ENCODE assay signal across 8 cellular contexts in the genomic region with DNA sequence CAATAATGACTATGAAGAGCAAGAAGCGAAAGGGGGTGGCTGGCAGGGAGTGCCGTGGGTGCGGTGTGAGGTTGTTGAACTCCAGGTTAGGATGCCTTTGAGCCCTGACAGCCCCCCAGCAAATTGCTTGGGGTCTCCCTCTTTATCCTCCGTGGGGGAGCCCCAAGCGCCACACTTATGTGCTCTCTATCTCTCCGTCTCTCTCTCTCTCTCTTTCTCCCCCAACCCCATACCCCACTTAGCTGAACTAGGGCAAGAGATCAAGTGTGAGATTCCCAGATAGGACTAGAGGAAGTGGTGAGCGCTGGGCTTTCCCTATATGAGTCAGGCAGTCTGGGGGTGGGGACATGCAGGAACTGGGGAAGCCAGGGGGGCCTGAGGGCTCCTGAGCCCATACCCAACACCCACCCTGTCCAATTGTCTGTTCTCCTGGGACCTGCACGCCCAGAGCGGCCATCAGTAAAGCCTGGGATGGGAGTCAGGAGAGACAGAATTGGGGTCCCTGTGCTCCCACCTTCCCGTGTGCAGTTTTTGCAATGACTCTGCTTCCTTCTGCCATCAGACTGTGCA. TPM values are rescaled to one million over a fixed set of nuclear protein-coding genes. Genes with fewer than 3 reads are reported as not detected.
DNase-seq lines count a peak whose midpoint lies in the region; ATAC-seq and TF ChIP-seq lines count a peak whose summit lies in the region.
"Had no signal": no experiment of that assay in that cellular context is flagged by ENCODE, and none has a peak within 500 bp of the region (broad histone marks: within the 10 kb centered on the region; RNA-seq: fewer than 3 reads in every experiment).

No MANE protein-coding gene starts in this region.

- no peak for TF ChIP-seq CTCF in Panc1 (IDR thresholded peaks at IDR 0.05)

- peak overlapping the region; percentile 71 for H3K27ac Mint-ChIP-seq in activated naive CD4-positive, alpha-beta T cell treated with anti-CD3 and anti-CD28 coated beads for 36 hours

- DNase-seq in Panc1 (ENCODE audit: low read depth, low spot score) (no peak), kidney glomerular epithelial cell (lab: John Stamatoyannopoulos, UW) (peak; percentile 69), iPS-NIHi7 (ENCODE audit: extremely low spot score) (no peak)
- peak; percentile 61 for DNase-seq in activated naive CD4-positive, alpha-beta T cell treated with anti-CD3 and anti-CD28 coated beads for 36 hours

- H3K9me3 ChIP-seq in Panc1 (ENCODE audit: control insufficient read depth, insufficient read depth, low read depth, low read length) (no peaks in the 10 kb centered on the region), subcutaneous abdominal adipose tissue (ENCODE audit: control insufficient read depth in 5 of 5, low read length in 5 of 5) (no peaks in the 10 kb centered on the region)

- peaks cover 11% of the 10 kb centered on the region for H3K36me3 Mint-ChIP-seq in activated naive CD4-positive, alpha-beta T cell treated with anti-CD3 and anti-CD28 coated beads for 36 hours (ENCODE audit: low read depth)

- H3K4me1 Mint-ChIP-seq in activated naive CD4-positive, alpha-beta T cell treated with anti-CD3 and anti-CD28 coated beads for 36 hours (ENCODE audit: low read depth) = peaks cover 47% of the 10 kb centered on the region

- H3K27ac ChIP-seq in Panc1 (ENCODE audit: low read length) (peak overlapping the region; percentile 76), subcutaneous abdominal adipose tissue (ENCODE audit: low read depth, low read length) (peak overlapping the region; percentile 61)

- no peaks in the 10 kb centered on the region for H3K27me3 Mint-ChIP-seq in activated naive CD4-positive, alpha-beta T cell treated with anti-CD3 and anti-CD28 coated beads for 36 hours (ENCODE audit: low read depth)

- no TSS peak for BruUV-seq in Panc1 (replicated peaks; lab: Mats Ljungman, UMichigan)

- no peaks in the 10 kb centered on the region for H3K9me3 Mint-ChIP-seq in activated naive CD4-positive, alpha-beta T cell treated with anti-CD3 and anti-CD28 coated beads for 36 hours

- H3K4me3 ChIP-seq in Panc1 (ENCODE audit: low read depth in 2 of 2, low read length in 2 of 2) (peak overlapping the region in 1 of 2 experiments; percentile 8; a peak in 1 of 4 replicates), subcutaneous abdominal adipose tissue (ENCODE audit: low read depth in 1 of 5, low read length in 5 of 5) (peak overlapping the region in 1 of 5 donors; percentile 13)

- H3K4me1 ChIP-seq in Panc1 (ENCODE audit: control insufficient read depth, insufficient read depth, low read length) = peaks cover 58% of the 10 kb centered on the region
- H3K4me1 ChIP-seq in subcutaneous abdominal adipose tissue (ENCODE audit: control insufficient read depth in 5 of 5, insufficient read depth in 5 of 5, low read length in 5 of 5) = peaks cover 7 to 82% (median 53%) of the 10 kb centered on the region in 5 donors

- intact Hi-C loops in Panc1 (cut with micrococcal nuclease; ENCODE audit: unreplicated experiment) = no loop called here
- intact Hi-C loops in activated naive CD4-positive, alpha-beta T cell treated with anti-CD3 and anti-CD28 coated beads for 36 hours (cut with micrococcal nuclease) = loop anchor here (1.0 to 10.0 kb wide), 4 partner anchors 8 to 547 kb away; a partner anchor contains a TSS

- ATAC-seq in GM21619 (IDR thresholded peaks at IDR 0.05; ENCODE audit: unreplicated experiment) (peak; percentile 42), Panc1 (peak; percentile 70), GM18870 (IDR thresholded peaks at IDR 0.05; ENCODE audit: unreplicated experiment) (no peak)

- no peaks in the 10 kb centered on the region for H3K36me3 ChIP-seq in Panc1 (ENCODE audit: control insufficient read depth, insufficient read depth, low read length)
- peaks cover 0 to 7% (median 0%) of the 10 kb centered on the region in 5 donors for H3K36me3 ChIP-seq in subcutaneous abdominal adipose tissue (ENCODE audit: control insufficient read depth in 5 of 5, insufficient read depth in 5 of 5, low read length in 5 of 5)

- H3K27me3 ChIP-seq in Panc1 (ENCODE audit: control insufficient read depth, insufficient read depth, low read length) (no peaks in the 10 kb centered on the region), subcutaneous abdominal adipose tissue (ENCODE audit: control insufficient read depth in 5 of 5, insufficient read depth in 4 of 5, low read length in 5 of 5) (no peaks in the 10 kb centered on the region)

- no peak overlapping the region for H3K9ac ChIP-seq in subcutaneous abdominal adipose tissue (ENCODE audit: low read length in 5 of 5)

- POLR2A ChIA-PET in Panc1 (lab: Charles Lee) = no interaction called here

- CTCF ChIA-PET in Panc1 (lab: Charles Lee) = interaction anchor here (0.6 kb wide), 2 partner anchors 94 to 226 kb away, joined by 3 to 4 read pairs; no protein-coding TSS in a partner anchor
- CTCF ChIA-PET in activated naive CD4-positive, alpha-beta T cell treated with anti-CD3 and anti-CD28 coated beads for 36 hours (lab: Charles Lee) = interaction anchor here (0.6 to 1.5 kb wide), 3 partner anchors 14 to 18 kb away, joined by 3 to 4 read pairs (median 4); no protein-coding TSS in a partner anchor

- no peak overlapping the region for H3K4me3 Mint-ChIP-seq in activated naive CD4-positive, alpha-beta T cell treated with anti-CD3 and anti-CD28 coated beads for 36 hours

- in situ Hi-C loops in Panc1 (cut with HindIII; ENCODE audit: low pct_unique_long_range_greater_than_20kb, low sequenced_read_pairs) = no loop called here

RNA-seq across cellular contexts. Expression of a gene that starts 7.8 kb away (rescaled TPM):
- 90.8 TPM for total RNA-seq in Panc1 (2021; ENCODE audit: unreplicated experiment)
- polyA plus RNA-seq in Panc1 (2012; ENCODE audit: insufficient read length) = 96.2 TPM
- total RNA-seq in activated naive CD4-positive, alpha-beta T cell treated with anti-CD3 and anti-CD28 coated beads for 36 hours = 10 to 100 TPM; 35.0 to 36.0 TPM

RNA-seq across cellular contexts. Expression of a gene that starts 20.8 kb away (rescaled TPM):
- total RNA-seq in Panc1 (2021; ENCODE audit: unreplicated experiment) = 1.1 TPM
- not detected for polyA plus RNA-seq in Panc1 (2012; ENCODE audit: insufficient read length)
- not detected for total RNA-seq in activated naive CD4-positive, alpha-beta T cell treated with anti-CD3 and anti-CD28 coated beads for 36 hours
- total RNA-seq: pulmonary artery endothelial cell had no signal

RNA-seq across cellular contexts. Expression of a gene that starts 39.1 kb away (rescaled TPM):
- 0.72 TPM for total RNA-seq in Panc1 (2021; ENCODE audit: unreplicated experiment)
- polyA plus RNA-seq in Panc1 (2012; ENCODE audit: insufficient read length) = not detected
- not detected for total RNA-seq in activated naive CD4-positive, alpha-beta T cell treated with anti-CD3 and anti-CD28 coated beads for 36 hours
- total RNA-seq: pulmonary artery endothelial cell had no signal

RNA-seq across cellular contexts. Expression of a gene that starts 58.5 kb away (rescaled TPM):
- total RNA-seq in Panc1 (2021; ENCODE audit: unreplicated experiment) = not detected
- not detected for polyA plus RNA-seq in Panc1 (2012; ENCODE audit: insufficient read length)
- total RNA-seq in activated naive CD4-positive, alpha-beta T cell treated with anti-CD3 and anti-CD28 coated beads for 36 hours = not detected
- total RNA-seq: pulmonary artery endothelial cell had no signal

Comparison
In these comparisons a context has a peak if more than half of its experiments do, and no peak if none do; other contexts are left out.
1. DNase-seq: peak in activated naive CD4-positive, alpha-beta T cell treated with anti-CD3 and anti-CD28 coated beads for 36 hours (single experiment) and kidney glomerular epithelial cell (single experiment); none in Panc1 (single experiment) and iPS-NIHi7 (single experiment).